10 cellular contexts compared by ENCODE assay signal in genomic region chr18:48784654-48785053, GRCh38.
DNase-seq lines count a peak whose midpoint lies in the region; ATAC-seq and TF ChIP-seq lines count a peak whose summit lies in the region.
"Had no signal": no experiment of that assay in that cellular context is flagged by ENCODE, and none has a peak within 500 bp of the region (broad histone marks: within the 10 kb centered on the region; RNA-seq: fewer than 3 reads in every experiment).

No MANE protein-coding gene starts in this region.

- H3K4me1 Mint-ChIP-seq in nephron = peaks cover 66% of the 10 kb centered on the region

- H3K36me3 ChIP-seq in MM.1S (replicated peaks; ENCODE audit: insufficient read depth, low read length) (no peaks in the 10 kb centered on the region), BE2C (no peaks in the 10 kb centered on the region)
- H3K36me3 ChIP-seq: adrenal gland had no signal

- ATAC-seq in GM18858 (IDR thresholded peaks at IDR 0.05; ENCODE audit: unreplicated experiment) (peak; percentile 15), GM21526 (IDR thresholded peaks at IDR 0.05; ENCODE audit: low FRiP score, unreplicated experiment) (peak; percentile 8)

- no peak for TF ChIP-seq CTCF in MM.1S (IDR thresholded peaks at IDR 0.05; ENCODE audit: low read length)
- no peak for TF ChIP-seq CTCF in nephron (IDR thresholded peaks at IDR 0.05; ENCODE audit: unreplicated experiment in 3 of 3)
- TF ChIP-seq CTCF in BE2C (IDR thresholded peaks at IDR 0.05; ENCODE audit: low read depth, low read length) = no peak

- H3K4me2 ChIP-seq in MM.1S (ENCODE audit: low read depth, low read length) = peak overlapping the region; percentile 85

- peak overlapping the region; percentile 59 for H3K9ac ChIP-seq in MM.1S (ENCODE audit: low read length)

- H3K79me2 ChIP-seq in MM.1S (ENCODE audit: low read length) = no peaks in the 10 kb centered on the region

- H3K27me3 ChIP-seq in MM.1S (replicated peaks; ENCODE audit: insufficient read depth, low read length) = no peaks in the 10 kb centered on the region
- H3K27me3 ChIP-seq in BE2C = no peaks in the 10 kb centered on the region
- H3K27me3 ChIP-seq: adrenal gland had no signal

- DNase-seq in MM.1S = peak; percentile 37
- DNase-seq in DMS53 (lab: John Stamatoyannopoulos, UW) = no peak
- DNase-seq in HuH-7 (ENCODE audit: low spot score) = no peak
- no peak for DNase-seq in central memory CD4-positive, alpha-beta T cell
- DNase-seq in BE2C = no peak
- DNase-seq: NCI-H1694 had no signal

- H3K4me3 Mint-ChIP-seq in nephron = no peak overlapping the region

- peaks cover 25% of the 10 kb centered on the region for H3F3A ChIP-seq in MM.1S (ENCODE audit: insufficient read depth, low read length)

- H3K9me2 ChIP-seq in MM.1S (replicated peaks; ENCODE audit: insufficient read depth, low read length) = no peaks in the 10 kb centered on the region

- peak overlapping the region in 2 of 3 experiments; percentile 82 to 100 for H3K27ac Mint-ChIP-seq in nephron

- H3K27me3 Mint-ChIP-seq in nephron (ENCODE audit: low read depth) = no peaks in the 10 kb centered on the region

- H3K9me3 ChIP-seq in MM.1S (replicated peaks; ENCODE audit: insufficient read depth, low read length) (no peaks in the 10 kb centered on the region), BE2C (no peaks in the 10 kb centered on the region)
- H3K9me3 ChIP-seq: adrenal gland had no signal

- peak overlapping the region; percentile 40 for H3K4me3 ChIP-seq in MM.1S (ENCODE audit: low read length)
- no peak overlapping the region for H3K4me3 ChIP-seq in BE2C (ENCODE audit: low read depth, low read length)
- H3K4me3 ChIP-seq: adrenal gland had no signal

- H4K20me1 ChIP-seq in MM.1S (ENCODE audit: insufficient read depth, low read length) = no peaks in the 10 kb centered on the region

- peak overlapping the region; percentile 97 for H3K27ac ChIP-seq in MM.1S (ENCODE audit: low read length)

- no peaks in the 10 kb centered on the region for H3K9me3 Mint-ChIP-seq in nephron

- peaks cover 11% of the 10 kb centered on the region for H3K36me3 Mint-ChIP-seq in nephron (ENCODE audit: low read depth)

- H2AFZ ChIP-seq in MM.1S (ENCODE audit: low read length) = no peak overlapping the region

- H3K4me1 ChIP-seq in MM.1S (ENCODE audit: low read length) (peaks cover 40% of the 10 kb centered on the region), BE2C (peaks cover 25% of the 10 kb centered on the region)
